ENCODE assay signal across 8 cellular contexts in the genomic region with DNA sequence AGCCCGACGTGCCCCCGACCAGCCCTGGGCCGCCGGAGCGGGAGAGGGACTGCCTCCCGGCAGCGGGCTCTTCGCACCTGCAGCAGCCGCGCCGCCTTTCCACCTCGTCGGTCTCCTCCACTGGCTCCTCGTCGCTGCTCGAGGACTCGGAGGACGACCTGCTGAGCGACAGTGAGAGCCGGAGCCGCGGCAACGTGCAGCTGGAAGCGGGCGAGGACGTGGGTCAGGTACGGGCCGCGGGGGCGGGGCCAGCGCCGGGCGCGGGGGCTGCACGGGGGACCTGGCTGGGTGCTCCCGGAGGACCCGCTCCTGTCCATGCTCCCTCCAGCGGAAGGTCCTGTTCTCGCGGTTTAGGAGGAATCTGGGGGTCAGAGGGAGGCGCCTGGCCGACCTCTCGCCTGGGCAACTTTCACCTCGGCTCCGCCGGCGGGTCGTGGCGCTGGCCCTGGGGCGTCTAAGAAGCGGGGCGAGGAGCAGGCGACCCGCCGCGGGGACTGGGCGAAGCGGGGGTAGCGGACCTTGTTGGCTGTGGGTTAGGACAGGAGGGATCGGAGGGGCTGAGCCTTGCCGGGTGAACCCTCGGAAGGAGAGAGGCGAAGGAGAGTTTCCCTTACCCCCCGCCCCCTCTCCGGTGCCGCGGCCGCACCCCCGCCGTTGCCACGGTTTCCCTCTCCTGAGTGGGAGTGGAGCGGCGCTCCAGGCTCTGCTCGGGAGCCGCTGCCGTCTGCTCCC. TPM values are rescaled to one million over a fixed set of nuclear protein-coding genes. Genes with fewer than 3 reads are reported as not detected.
DNase-seq lines count a peak whose midpoint lies in the region; ATAC-seq and TF ChIP-seq lines count a peak whose summit lies in the region.

No MANE protein-coding gene starts in this region.

- TF ChIP-seq CTCF in CD8-positive, alpha-beta T cell (IDR thresholded peaks at IDR 0.05), result no peak
- TF ChIP-seq CTCF in esophagus muscularis mucosa (IDR thresholded peaks at IDR 0.05) (peak in 1 of 3 experiments; percentile 3), parathyroid adenoma (IDR thresholded peaks at IDR 0.05) (no peak)

- ATAC-seq in CD8-positive, alpha-beta T cell, result peak; percentile 25
- ATAC-seq in GM19438 (IDR thresholded peaks at IDR 0.05; ENCODE audit: low read depth, unreplicated experiment), result peak; percentile 9
- peak; percentile 3 for ATAC-seq in HG03521 (IDR thresholded peaks at IDR 0.05; ENCODE audit: unreplicated experiment)

- H3K27me3 Mint-ChIP-seq in CD8-positive, alpha-beta T cell (ENCODE audit: low read depth), result peaks cover 48% of the 10 kb centered on the region

- H3K4me3 Mint-ChIP-seq in CD8-positive, alpha-beta T cell, result peak overlapping the region; percentile 77

- no peak overlapping the region for H3K27ac Mint-ChIP-seq in CD8-positive, alpha-beta T cell

- peaks cover 42% of the 10 kb centered on the region for H3K27me3 ChIP-seq in CD8-positive, alpha-beta T cell (ENCODE audit: insufficient read depth, low read length)
- H3K27me3 ChIP-seq in esophagus muscularis mucosa, result peaks cover 0 to 83% (median 2%) of the 10 kb centered on the region in 4 donors
- H3K27me3 ChIP-seq in parathyroid adenoma (ENCODE audit: control insufficient read depth, insufficient read depth, low read length), result no peaks in the 10 kb centered on the region

- H3K9ac ChIP-seq in parathyroid adenoma, result no peak overlapping the region

- no peaks in the 10 kb centered on the region for H3K9me3 Mint-ChIP-seq in CD8-positive, alpha-beta T cell

- H3K4me2 ChIP-seq in parathyroid adenoma (ENCODE audit: low read length), result peak overlapping the region; percentile 72

- H3K36me3 Mint-ChIP-seq in CD8-positive, alpha-beta T cell, result no peaks in the 10 kb centered on the region

- peaks cover 15% of the 10 kb centered on the region for H3K4me1 Mint-ChIP-seq in CD8-positive, alpha-beta T cell (ENCODE audit: low read depth)

- intact Hi-C loops in CD8-positive, alpha-beta T cell (cut with DNase I, micrococcal nuclease), result loop anchor here (5.0 kb wide), 5 partner anchors 48 to 478 kb away; a partner anchor contains a TSS
- intact Hi-C loops in esophagus muscularis mucosa (cut with DNase I), result no loop called here

- peaks cover 31% of the 10 kb centered on the region for H3K4me1 ChIP-seq in CD8-positive, alpha-beta T cell (ENCODE audit: insufficient read depth, low read length)
- peaks cover 29 to 40% (median 38%) of the 10 kb centered on the region in 4 donors for H3K4me1 ChIP-seq in esophagus muscularis mucosa
- peaks cover 5% of the 10 kb centered on the region for H3K4me1 ChIP-seq in parathyroid adenoma

- peak overlapping the region; percentile 78 for H2AFZ ChIP-seq in parathyroid adenoma

- TF ChIP-seq EP300 in esophagus muscularis mucosa (IDR thresholded peaks at IDR 0.05), result no peak

- no peak overlapping the region for H3K27ac ChIP-seq in CD8-positive, alpha-beta T cell (ENCODE audit: low read depth, low read length)
- H3K27ac ChIP-seq in esophagus muscularis mucosa (replicated peaks in 1 of 4), result no peak overlapping the region
- no peak overlapping the region for H3K27ac ChIP-seq in parathyroid adenoma

- CTCF ChIA-PET in CD8-positive, alpha-beta T cell (lab: Charles Lee), result interaction anchor here (1.4 to 1.6 kb wide), 2 partner anchors 10 to 29 kb away, joined by 3 to 4 read pairs; no protein-coding TSS in a partner anchor

- no peak for TF ChIP-seq POLR2A in esophagus muscularis mucosa (IDR thresholded peaks at IDR 0.05; ENCODE audit: low read depth)

- no peaks in the 10 kb centered on the region for H3K9me3 ChIP-seq in CD8-positive, alpha-beta T cell (ENCODE audit: low read length)
- H3K9me3 ChIP-seq in esophagus muscularis mucosa (no peaks in the 10 kb centered on the region), parathyroid adenoma (ENCODE audit: control insufficient read depth, low read length) (no peaks in the 10 kb centered on the region)

- H3K79me2 ChIP-seq in parathyroid adenoma, result no peaks in the 10 kb centered on the region

- DNase-seq in CD8-positive, alpha-beta T cell, result peak in 3 of 7 experiments; percentile 33 to 63 (median 45)
- DNase-seq in activated CD4-positive, alpha-beta T cell treated with anti-CD3 and anti-CD28 coated beads for 4 hours, result peak; percentile 34 to 50
- DNase-seq in esophagus muscularis mucosa (ENCODE audit: extremely low spot score) (no peak), NCI-H226 (no peak), GDM1 (lab: John Stamatoyannopoulos, UW) (no peak)

- no peaks in the 10 kb centered on the region for H3K36me3 ChIP-seq in CD8-positive, alpha-beta T cell (ENCODE audit: insufficient read depth, low read length)
- H3K36me3 ChIP-seq in esophagus muscularis mucosa (no peaks in the 10 kb centered on the region), parathyroid adenoma (ENCODE audit: control insufficient read depth, insufficient read depth, low read length) (no peaks in the 10 kb centered on the region)

- peak overlapping the region; percentile 53 for H3K4me3 ChIP-seq in CD8-positive, alpha-beta T cell (ENCODE audit: low read depth, low read length)
- H3K4me3 ChIP-seq in esophagus muscularis mucosa (peak overlapping the region; percentile 60 to 75 (median 65)), parathyroid adenoma (ENCODE audit: low read depth, low read length) (peak overlapping the region; percentile 37)

- POLR2A ChIA-PET in CD8-positive, alpha-beta T cell (lab: Charles Lee), result no interaction called here

- 8% methylated on average over 12 of the region's 77 CpGs for WGBS in esophagus muscularis mucosa

RNA-seq across cellular contexts. Expression of a gene that starts 0.7 kb away (rescaled TPM):
- total RNA-seq in CD8-positive, alpha-beta T cell, result under 1 TPM in 1 of 2 experiments, not detected in 1; 0.50 TPM
- total RNA-seq in esophagus muscularis mucosa, result 1 to 10 TPM in 1 of 4 donors, under 1 TPM in 3; 0.83 to 2.5 (median 0.97) TPM

RNA-seq across cellular contexts. Expression of a gene that starts 19.3 kb away (rescaled TPM):
- total RNA-seq in CD8-positive, alpha-beta T cell, result 10 to 100 TPM; 11.9 to 12.3 TPM
- 1 to 10 TPM in 1 of 4 donors, under 1 TPM in 2, not detected in 1; 0.33 to 2.4 (median 0.69) TPM for total RNA-seq in esophagus muscularis mucosa

RNA-seq across cellular contexts. Expression of a gene that starts 49.7 kb away (rescaled TPM):
- 10 to 100 TPM; 13.6 to 16.0 TPM for total RNA-seq in CD8-positive, alpha-beta T cell
- total RNA-seq in esophagus muscularis mucosa, result 10 to 100 TPM; 11.2 to 46.6 (median 28.0) TPM

Comparison
In these comparisons a context has a peak if more than half of its experiments do, and no peak if none do; other contexts are left out.
1. DNase-seq: peak in activated CD4-positive, alpha-beta T cell treated with anti-CD3 and anti-CD28 coated beads for 4 hours (2 of 2); none in esophagus muscularis mucosa (single experiment), NCI-H226 (single experiment) and GDM1 (single experiment).
2. Peak in every context shown above with its lines, with median percentiles within 50 percentile points of each other: ATAC-seq and H3K4me3 ChIP-seq.